11 cellular contexts compared by ENCODE assay signal in the genomic region with DNA sequence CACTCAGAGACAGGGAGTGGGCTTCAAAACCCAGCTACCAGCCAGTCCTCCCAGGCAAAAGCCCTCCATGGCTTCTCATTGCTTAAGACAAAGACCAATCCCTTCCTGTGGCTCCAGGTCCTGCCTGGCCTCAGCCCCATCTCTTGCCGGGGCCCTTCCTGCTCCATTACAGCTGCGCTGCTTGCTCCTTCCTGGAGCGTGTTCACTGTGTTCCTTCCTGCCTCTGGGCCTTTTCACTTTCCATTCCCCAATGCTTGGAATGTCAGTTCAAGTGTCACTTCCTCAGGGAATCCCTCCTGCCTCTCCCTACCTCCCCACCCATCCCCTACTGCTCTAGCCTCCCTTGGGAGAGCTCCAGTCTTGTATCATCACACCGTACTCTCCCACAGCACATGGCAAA. TPM values are rescaled to one million over a fixed set of nuclear protein-coding genes. Genes with fewer than 3 reads are reported as not detected.
DNase-seq lines count a peak whose midpoint lies in the region; ATAC-seq and TF ChIP-seq lines count a peak whose summit lies in the region.
"Had no signal": no experiment of that assay in that cellular context is flagged by ENCODE, and none has a peak within 500 bp of the region (broad histone marks: within the 10 kb centered on the region; RNA-seq: fewer than 3 reads in every experiment).

No MANE protein-coding gene starts in this region.

- H3K9me3 ChIP-seq in esophagus muscularis mucosa (peaks cover 0 to 3% (median 0%) of the 10 kb centered on the region in 4 donors), mammary epithelial cell (replicated peaks; ENCODE audit: insufficient read depth, low read length) (no peaks in the 10 kb centered on the region)

- H3K9me3 Mint-ChIP-seq in type B pancreatic cell: peaks cover 4% of the 10 kb centered on the region

- in situ Hi-C loops in mammary epithelial cell (cut with MboI; ENCODE audit: low sequenced_read_pairs in 2 of 2): no loop called here

- H3K4me3 ChIP-seq in esophagus muscularis mucosa (no peak overlapping the region), mammary epithelial cell (replicated peaks in 1 of 3; ENCODE audit: insufficient read depth in 1 of 3, low read depth in 2 of 3, low read length in 3 of 3) (no peak overlapping the region)

- no peaks in the 10 kb centered on the region for H3K36me3 Mint-ChIP-seq in type B pancreatic cell

- dilution Hi-C loops in mammary epithelial cell (cut with HindIII; ENCODE audit: low sequenced_read_pairs): no loop called here

- H3K4me1 ChIP-seq in esophagus muscularis mucosa: peaks cover 32 to 49% (median 38%) of the 10 kb centered on the region in 4 donors
- H3K4me1 ChIP-seq in mammary epithelial cell (ENCODE audit: insufficient read depth, low read length): peaks cover 71% of the 10 kb centered on the region
- H3K4me1 ChIP-seq: parathyroid adenoma had no signal

- DNase-seq in NCI-H226: peak; percentile 82
- DNase-seq in esophagus muscularis mucosa (ENCODE audit: extremely low spot score): no peak
- peak; percentile 29 for DNase-seq in myocyte (ENCODE audit: low read depth)
- no peak for DNase-seq in type B pancreatic cell (ENCODE audit: extremely low spot score, unreplicated experiment)
- DNase-seq in mammary epithelial cell: no peak
- no peak for DNase-seq in NCI-H1930 (lab: John Stamatoyannopoulos, UW)
- DNase-seq: activated CD8-positive, alpha-beta memory T cell treated with anti-CD3 and anti-CD28 coated beads, Interleukin-2, amount 50 U/mL, for 4 hours; DMS53; NCI-H146 had no signal

- intact Hi-C loops in esophagus muscularis mucosa (cut with DNase I): no loop called here
- intact Hi-C loops in mammary epithelial cell (cut with micrococcal nuclease): no loop called here

- WGBS in esophagus muscularis mucosa: 69% methylated on average over 4 of the region's 4 CpGs
- WGBS in mammary epithelial cell (ENCODE audit: low coverage, missing lambda C conversion rate): 95% methylated on average over 4 of the region's 4 CpGs

- no peak for TF ChIP-seq EP300 in esophagus muscularis mucosa (IDR thresholded peaks at IDR 0.05)

- TF ChIP-seq POLR2A in esophagus muscularis mucosa (IDR thresholded peaks at IDR 0.05; ENCODE audit: low read depth): no peak

- ATAC-seq in HG02885 (IDR thresholded peaks at IDR 0.05; ENCODE audit: poor library complexity, unreplicated experiment): no peak

- H3K27ac Mint-ChIP-seq in type B pancreatic cell: peak overlapping the region; percentile 82

- H3K27me3 ChIP-seq in esophagus muscularis mucosa (peaks cover 0 to 32% (median 0%) of the 10 kb centered on the region in 4 donors), mammary epithelial cell (ENCODE audit: insufficient read depth, low read length) (no peaks in the 10 kb centered on the region)

- TF ChIP-seq CTCF in esophagus muscularis mucosa (IDR thresholded peaks at IDR 0.05): no peak
- TF ChIP-seq CTCF in type B pancreatic cell (conservative IDR thresholded peaks at IDR 0.05): no peak
- TF ChIP-seq CTCF in mammary epithelial cell (conservative IDR thresholded peaks at IDR 0.05 in 1 of 2, IDR thresholded peaks at IDR 0.05 in 1 of 2; ENCODE audit: extremely low read depth in 1 of 2, insufficient read depth in 1 of 2, low read depth in 1 of 2, low read length in 2 of 2): no peak

- peaks cover 4% of the 10 kb centered on the region for H3K27me3 Mint-ChIP-seq in type B pancreatic cell

- H3K36me3 ChIP-seq in esophagus muscularis mucosa (no peaks in the 10 kb centered on the region), mammary epithelial cell (ENCODE audit: insufficient read depth, low read length) (no peaks in the 10 kb centered on the region)

- peak overlapping the region; percentile 20 for H3K4me3 Mint-ChIP-seq in type B pancreatic cell

- no peaks in the 10 kb centered on the region for H3K79me2 ChIP-seq in mammary epithelial cell (ENCODE audit: insufficient read depth, low read length)
- H3K79me2 ChIP-seq: parathyroid adenoma had no signal

- CTCF ChIA-PET in mammary epithelial cell (lab: Charles Lee; ENCODE audit: low non-redundant PET): no interaction called here

- no TSS peak for BruUV-seq in mammary epithelial cell (replicated peaks; lab: Mats Ljungman, UMichigan)

- H3K27ac ChIP-seq in esophagus muscularis mucosa (replicated peaks in 1 of 4) (peak overlapping the region; percentile 41 to 69 (median 68)), mammary epithelial cell (ENCODE audit: insufficient read depth, low read depth, low read length) (no peak overlapping the region)
- H3K27ac ChIP-seq: parathyroid adenoma had no signal

- H3K4me2 ChIP-seq in mammary epithelial cell (ENCODE audit: insufficient read depth, low read depth, low read length): no peak overlapping the region

- peaks cover 27% of the 10 kb centered on the region for H3K4me1 Mint-ChIP-seq in type B pancreatic cell (ENCODE audit: unreplicated experiment)

- H2AFZ ChIP-seq in mammary epithelial cell (ENCODE audit: low read depth, low read length): no peak overlapping the region
- H2AFZ ChIP-seq: parathyroid adenoma had no signal

- H3K9ac ChIP-seq in mammary epithelial cell (ENCODE audit: insufficient read depth, low read length): no peak overlapping the region
- H3K9ac ChIP-seq: parathyroid adenoma had no signal

- no peaks in the 10 kb centered on the region for H4K20me1 ChIP-seq in mammary epithelial cell (ENCODE audit: insufficient read depth, low read length)

RNA-seq across cellular contexts. Expression of a gene that starts 11.1 kb away (rescaled TPM):
- total RNA-seq in esophagus muscularis mucosa: 10 to 100 TPM; 12.1 to 24.9 (median 20.5) TPM
- total RNA-seq in myocyte: 15.7 and 17.3 TPM in 2 replicates
- 87.4 TPM for polyA plus RNA-seq in myocyte (2012)
- total RNA-seq in type B pancreatic cell (ENCODE audit: low replicate concordance): 24.6 and 56.1 TPM in 2 replicates
- total RNA-seq in mammary epithelial cell: 100 to 1,000 TPM; 125 to 155 TPM
- 106 TPM for polyA plus RNA-seq in mammary epithelial cell
- 270 TPM for polyA minus RNA-seq in mammary epithelial cell

RNA-seq across cellular contexts. Expression of a gene that starts 30.0 kb away (rescaled TPM):
- total RNA-seq in esophagus muscularis mucosa: 10 to 100 TPM in 3 of 4 donors, 1 to 10 TPM in 1; 9.9 to 13.1 (median 11.7) TPM
- total RNA-seq in myocyte: 23.9 and 27.3 TPM in 2 replicates
- polyA plus RNA-seq in myocyte (2012): 41.2 TPM
- total RNA-seq in type B pancreatic cell (ENCODE audit: low replicate concordance): 27.3 and 37.0 TPM in 2 replicates
- total RNA-seq in mammary epithelial cell: 10 to 100 TPM; 41.0 to 70.6 TPM
- polyA plus RNA-seq in mammary epithelial cell: 62.0 TPM
- polyA minus RNA-seq in mammary epithelial cell: 81.7 TPM

Comparison
In these comparisons a context has a peak if more than half of its experiments do, and no peak if none do; other contexts are left out.
1. DNase-seq: peak in NCI-H226 (single experiment) and myocyte (single experiment); none in esophagus muscularis mucosa (single experiment), type B pancreatic cell (single experiment), mammary epithelial cell (single experiment) and NCI-H1930 (0 of 2).